20 cellular contexts compared by ENCODE assay signal in genomic region chr12:131683266-131684014, GRCh38. TPM values are rescaled to one million over a fixed set of nuclear protein-coding genes. Genes with fewer than 3 reads are reported as not detected.
DNase-seq lines count a peak whose midpoint lies in the region; ATAC-seq and TF ChIP-seq lines count a peak whose summit lies in the region.
"Had no signal": no experiment of that assay in that cellular context is flagged by ENCODE, and none has a peak within 500 bp of the region (broad histone marks: within the 10 kb centered on the region; RNA-seq: fewer than 3 reads in every experiment).

No MANE protein-coding gene starts in this region.

- H3K79me1 ChIP-seq in trophoblast cell (ENCODE audit: low read length): no peaks in the 10 kb centered on the region

- 100% methylated on average over 1 of the region's 17 CpGs for WGBS in trophoblast cell (ENCODE audit: extremely low coverage, insufficient coverage, insufficient read length)

- no peak overlapping the region for H3K18ac ChIP-seq in trophoblast cell (ENCODE audit: low read length)

- no peak overlapping the region for H3K27ac Mint-ChIP-seq in activated CD8-positive, alpha-beta memory T cell treated with anti-CD3 and anti-CD28 coated beads, Interleukin-2, amount 10 ng/mL, durations not matched to agents 7 days and 5 days
- H3K27ac Mint-ChIP-seq: dendritic cell treated with granulocyte-macrophage colony-stimulating factor and Interleukin-4, amounts not matched to agents 40 ng/mL and 50 ng/mL, for 4 days had no signal

- peak overlapping the region; percentile 99 for H3K23ac ChIP-seq in trophoblast cell (ENCODE audit: low read length)

- H2BK5ac ChIP-seq in trophoblast cell (ENCODE audit: low read depth, low read length, poor library complexity): no peak overlapping the region

- H3K27ac ChIP-seq in WERI-Rb-1: peak overlapping the region; percentile 16; the same call in 1 of the 2 replicates
- no peak overlapping the region for H3K27ac ChIP-seq in foreskin keratinocyte
- no peak overlapping the region for H3K27ac ChIP-seq in trophoblast cell (ENCODE audit: low read depth, low read length)
- H3K27ac ChIP-seq: cardiac muscle cell, pancreas, thyroid gland had no signal

- peaks cover 3% of the 10 kb centered on the region for H3K9me3 Mint-ChIP-seq in activated CD8-positive, alpha-beta memory T cell treated with anti-CD3 and anti-CD28 coated beads, Interleukin-2, amount 10 ng/mL, durations not matched to agents 7 days and 5 days (ENCODE audit: low read depth)

- H3K9ac ChIP-seq in trophoblast cell (ENCODE audit: low read length): peak overlapping the region; percentile 53

- H2BK120ac ChIP-seq in trophoblast cell (ENCODE audit: insufficient read depth, low read length, poor library complexity): no peak overlapping the region

- no peaks in the 10 kb centered on the region for H3K27me3 Mint-ChIP-seq in activated CD8-positive, alpha-beta memory T cell treated with anti-CD3 and anti-CD28 coated beads, Interleukin-2, amount 10 ng/mL, durations not matched to agents 7 days and 5 days

- no peaks in the 10 kb centered on the region for H3K79me2 ChIP-seq in trophoblast cell (ENCODE audit: control insufficient read depth, insufficient read depth, low read length, poor library complexity)

- H2AFZ ChIP-seq in trophoblast cell (ENCODE audit: insufficient read depth, low read length, poor library complexity): no peak overlapping the region

- H3K4me1 Mint-ChIP-seq in activated CD8-positive, alpha-beta memory T cell treated with anti-CD3 and anti-CD28 coated beads, Interleukin-2, amount 10 ng/mL, durations not matched to agents 7 days and 5 days: peaks cover 2% of the 10 kb centered on the region

- no peak overlapping the region for H4K12ac ChIP-seq in trophoblast cell (ENCODE audit: low read depth, low read length)

- H3K4me2 ChIP-seq in trophoblast cell (ENCODE audit: low read length): no peak overlapping the region

- H3K4me1 ChIP-seq in foreskin keratinocyte (no peaks in the 10 kb centered on the region), trophoblast cell (ENCODE audit: control insufficient read depth in 1 of 2, insufficient read depth in 2 of 2, low read length in 2 of 2) (no peaks in the 10 kb centered on the region)
- H3K4me1 ChIP-seq: pancreas, thyroid gland had no signal

- peak; percentile 25 for DNase-seq in activated CD8-positive, alpha-beta memory T cell treated with anti-CD3 and anti-CD28 coated beads, Interleukin-2, amount 10 ng/mL, durations not matched to agents 7 days and 5 days
- no peak for DNase-seq in activated CD8-positive, alpha-beta memory T cell treated with anti-CD3 and anti-CD28 coated beads, Interleukin-2, amount 50 U/mL, for 48 hours
- DNase-seq in WERI-Rb-1: no peak
- peak in 1 of 2 donors; percentile 9 for DNase-seq in foreskin keratinocyte
- DNase-seq in trophoblast cell: no peak
- no peak for DNase-seq in NCI-H2107 treated with DMSO at 0.1 percent for 48 hours (lab: John Stamatoyannopoulos, UW; ENCODE audit: unreplicated experiment)
- DNase-seq: activated gamma-delta T cell; DMS 273 treated with DMSO at 0.1 percent for 48 hours; GDM1; KBM-7; NCI-H1694 treated with DMSO at 0.1 percent for 48 hours; NCI-H446; NK-92 treated with Interleukin-12 subunit alpha and Interleukin-12 subunit beta, amount 100 ng/mL, for 24 hours; pancreas; thyroid gland had no signal

- no peak overlapping the region for H2AK5ac ChIP-seq in trophoblast cell (ENCODE audit: low read length)

- no peak overlapping the region for H3K4me3 Mint-ChIP-seq in activated CD8-positive, alpha-beta memory T cell treated with anti-CD3 and anti-CD28 coated beads, Interleukin-2, amount 10 ng/mL, durations not matched to agents 7 days and 5 days
- H3K4me3 Mint-ChIP-seq: dendritic cell treated with granulocyte-macrophage colony-stimulating factor and Interleukin-4, amounts not matched to agents 40 ng/mL and 50 ng/mL, for 4 days had no signal

- CTCF ChIA-PET in activated CD8-positive, alpha-beta memory T cell treated with anti-CD3 and anti-CD28 coated beads, Interleukin-2, amount 10 ng/mL, durations not matched to agents 7 days and 5 days (lab: Charles Lee): no interaction called here

- H3K27me3 ChIP-seq in WERI-Rb-1 (ENCODE audit: insufficient read depth, low read depth, severe bottlenecking) (no peaks in the 10 kb centered on the region), foreskin keratinocyte (no peaks in the 10 kb centered on the region), trophoblast cell (ENCODE audit: insufficient read depth, low read length) (no peaks in the 10 kb centered on the region)
- H3K27me3 ChIP-seq: cardiac muscle cell, pancreas, thyroid gland had no signal

- no peak overlapping the region for H4K91ac ChIP-seq in trophoblast cell (ENCODE audit: low read depth, low read length)

- TF ChIP-seq CTCF in WERI-Rb-1 (IDR thresholded peaks at IDR 0.05; ENCODE audit: low read depth, low read length) (no peak), foreskin keratinocyte (conservative IDR thresholded peaks at IDR 0.05) (no peak)

- no peak overlapping the region for H3K14ac ChIP-seq in trophoblast cell (ENCODE audit: low read length)

- H3K9me3 ChIP-seq in WERI-Rb-1 (ENCODE audit: severe bottlenecking): no peaks in the 10 kb centered on the region
- H3K9me3 ChIP-seq in trophoblast cell (ENCODE audit: insufficient read depth, low read depth, low read length): peaks cover 18% of the 10 kb centered on the region
- H3K9me3 ChIP-seq: pancreas, thyroid gland had no signal

- no peak overlapping the region for H2BK12ac ChIP-seq in trophoblast cell (ENCODE audit: low read length)

- H3K4me3 ChIP-seq in WERI-Rb-1 (ENCODE audit: low read depth, low read length) (no peak overlapping the region), trophoblast cell (ENCODE audit: low read depth, low read length) (peak overlapping the region; percentile 65)
- H3K4me3 ChIP-seq: cardiac muscle cell, pancreas, thyroid gland had no signal

- H3K36me3 Mint-ChIP-seq in activated CD8-positive, alpha-beta memory T cell treated with anti-CD3 and anti-CD28 coated beads, Interleukin-2, amount 10 ng/mL, durations not matched to agents 7 days and 5 days: peaks cover 1% of the 10 kb centered on the region
- H3K36me3 Mint-ChIP-seq: stimulated activated memory B cell treated with anti-CD40 and anti-IgM and Interleukin-4, amounts not matched to agents 10 μg/mL and 1 μg/mL and 100 μg/mL, for 72 hours had no signal

- no peak overlapping the region for H3K4ac ChIP-seq in trophoblast cell (ENCODE audit: low read depth, low read length)

- ATAC-seq in activated CD8-positive, alpha-beta memory T cell treated with anti-CD3 and anti-CD28 coated beads, Interleukin-2, amount 10 ng/mL, durations not matched to agents 7 days and 5 days: no peak
- ATAC-seq in foreskin keratinocyte: peak; percentile 3
- no peak for ATAC-seq in HG02852 (IDR thresholded peaks at IDR 0.05; ENCODE audit: unreplicated experiment)
- ATAC-seq in HG02623 (IDR thresholded peaks at IDR 0.05; ENCODE audit: unreplicated experiment): no peak

- no peak overlapping the region for H4K8ac ChIP-seq in trophoblast cell (ENCODE audit: low read depth, low read length)

- H3K36me3 ChIP-seq in WERI-Rb-1 (no peaks in the 10 kb centered on the region), trophoblast cell (ENCODE audit: control insufficient read depth in 1 of 2, insufficient read depth in 2 of 2, low read length in 2 of 2) (no peaks in the 10 kb centered on the region)
- H3K36me3 ChIP-seq: cardiac muscle cell, pancreas, thyroid gland had no signal

RNA-seq across cellular contexts. Expression of gene SFSWAP, which starts 27.4 kb away (rescaled TPM):
- total RNA-seq in activated CD8-positive, alpha-beta memory T cell treated with anti-CD3 and anti-CD28 coated beads, Interleukin-2, amount 10 ng/mL, durations not matched to agents 7 days and 5 days: 10 to 100 TPM; 54.9 to 55.9 TPM
- 25.6 and 25.8 TPM in 2 replicates for total RNA-seq in foreskin keratinocyte
- polyA plus RNA-seq in foreskin keratinocyte: 15.6 and 18.5 TPM in 2 replicates
- polyA plus RNA-seq in trophoblast cell (2013): 38.0 and 38.5 TPM in 2 replicates
